Comparison of ENCODE assay signal across 8 cellular contexts in genomic region chr6:31202259-31203166, GRCh38. TPM values are rescaled to one million over a fixed set of nuclear protein-coding genes. Genes with fewer than 3 reads are reported as not detected.
DNase-seq lines count a peak whose midpoint lies in the region; ATAC-seq and TF ChIP-seq lines count a peak whose summit lies in the region.

No MANE protein-coding gene starts in this region.

- no peak for ATAC-seq in CD4-positive, alpha-beta T cell (ENCODE audit: poor library complexity)
- no peak for ATAC-seq in activated naive CD8-positive, alpha-beta T cell treated with anti-CD3 and anti-CD28 coated beads, Interleukin-2, amount 10 ng/mL, durations not matched to agents 7 days and 5 days (ENCODE audit: low read depth)
- no peak for ATAC-seq in HG03342 (IDR thresholded peaks at IDR 0.05; ENCODE audit: unreplicated experiment)

- H3K4me3 ChIP-seq in muscle layer of duodenum (ENCODE audit: low read depth in 1 of 2, low read length in 2 of 2): no peak overlapping the region

- H3K36me3 ChIP-seq in KOPT-K1 (ENCODE audit: insufficient read depth, low read length) (peaks cover 8% of the 10 kb centered on the region; the same call in 1 of the 2 replicates), muscle layer of duodenum (ENCODE audit: control insufficient read depth in 1 of 2, insufficient read depth in 2 of 2, low read length in 2 of 2) (peaks cover 0 to 5% of the 10 kb centered on the region in 2 donors)

- no peaks in the 10 kb centered on the region for H3K9me3 Mint-ChIP-seq in CD4-positive, alpha-beta T cell
- H3K9me3 Mint-ChIP-seq in activated naive CD8-positive, alpha-beta T cell treated with anti-CD3 and anti-CD28 coated beads, Interleukin-2, amount 10 ng/mL, durations not matched to agents 7 days and 5 days: no peaks in the 10 kb centered on the region

- H3K36me3 Mint-ChIP-seq in CD4-positive, alpha-beta T cell (ENCODE audit: low read depth): peaks cover 24% of the 10 kb centered on the region
- peaks cover 25% of the 10 kb centered on the region for H3K36me3 Mint-ChIP-seq in activated naive CD8-positive, alpha-beta T cell treated with anti-CD3 and anti-CD28 coated beads, Interleukin-2, amount 10 ng/mL, durations not matched to agents 7 days and 5 days

- no peaks in the 10 kb centered on the region for H3K27me3 Mint-ChIP-seq in CD4-positive, alpha-beta T cell
- H3K27me3 Mint-ChIP-seq in activated naive CD8-positive, alpha-beta T cell treated with anti-CD3 and anti-CD28 coated beads, Interleukin-2, amount 10 ng/mL, durations not matched to agents 7 days and 5 days: no peaks in the 10 kb centered on the region

- peak overlapping the region; percentile 87 for H3K4me3 Mint-ChIP-seq in CD4-positive, alpha-beta T cell
- peak overlapping the region; percentile 85 for H3K4me3 Mint-ChIP-seq in activated naive CD8-positive, alpha-beta T cell treated with anti-CD3 and anti-CD28 coated beads, Interleukin-2, amount 10 ng/mL, durations not matched to agents 7 days and 5 days

- DNase-seq in CD4-positive, alpha-beta T cell: no peak
- peak; percentile 37 for DNase-seq in activated naive CD8-positive, alpha-beta T cell treated with anti-CD3 and anti-CD28 coated beads, Interleukin-2, amount 10 ng/mL, durations not matched to agents 7 days and 5 days
- DNase-seq in mucosa of gallbladder (ENCODE audit: low spot score) (no peak), NCI-H82 treated with DMSO at 0.1 percent for 48 hours (lab: John Stamatoyannopoulos, UW; ENCODE audit: unreplicated experiment) (no peak), RKO (ENCODE audit: low spot score) (no peak)

- peak overlapping the region; percentile 93 for H3K27ac Mint-ChIP-seq in CD4-positive, alpha-beta T cell
- H3K27ac Mint-ChIP-seq in activated naive CD8-positive, alpha-beta T cell treated with anti-CD3 and anti-CD28 coated beads, Interleukin-2, amount 10 ng/mL, durations not matched to agents 7 days and 5 days: peak overlapping the region; percentile 94

- intact Hi-C loops in CD4-positive, alpha-beta T cell (cut with DNase I, micrococcal nuclease): no loop called here

- POLR2A ChIA-PET in CD4-positive, alpha-beta T cell (lab: Charles Lee): interaction anchor here (1.1 to 2.7 kb wide), 3 partner anchors 67 to 155 kb away, joined by 5 to 15 read pairs (median 7); no protein-coding TSS in a partner anchor
- POLR2A ChIA-PET in activated naive CD8-positive, alpha-beta T cell treated with anti-CD3 and anti-CD28 coated beads, Interleukin-2, amount 10 ng/mL, durations not matched to agents 7 days and 5 days (lab: Charles Lee): interaction anchor here (0.8 to 1.5 kb wide), 4 partner anchors 68 to 155 kb away, joined by 3 to 8 read pairs (median 3); partner anchors contain the start of genes HLA-B and HLA-C

- CTCF ChIA-PET in CD4-positive, alpha-beta T cell (lab: Charles Lee): interaction anchor here (2.9 kb wide), 1 partner anchor 164 kb away, joined by 17 read pairs; no protein-coding TSS in a partner anchor

- H3K4me1 ChIP-seq in muscle layer of duodenum (ENCODE audit: control insufficient read depth in 1 of 2, insufficient read depth in 2 of 2, low read length in 2 of 2): peaks cover 13 to 29% of the 10 kb centered on the region in 2 donors

- no peaks in the 10 kb centered on the region for H3K27me3 ChIP-seq in CD4-positive, alpha-beta T cell (ENCODE audit: control insufficient read depth, insufficient read depth, low read length)
- H3K27me3 ChIP-seq in muscle layer of duodenum (ENCODE audit: low read depth, low read length): no peaks in the 10 kb centered on the region

- peaks cover 71% of the 10 kb centered on the region for H3K4me1 Mint-ChIP-seq in CD4-positive, alpha-beta T cell (ENCODE audit: low read depth)
- peaks cover 50% of the 10 kb centered on the region for H3K4me1 Mint-ChIP-seq in activated naive CD8-positive, alpha-beta T cell treated with anti-CD3 and anti-CD28 coated beads, Interleukin-2, amount 10 ng/mL, durations not matched to agents 7 days and 5 days

- no peak for TF ChIP-seq CTCF in CD4-positive, alpha-beta T cell (IDR thresholded peaks at IDR 0.05)

- no peaks in the 10 kb centered on the region for H3K9me3 ChIP-seq in CD4-positive, alpha-beta T cell (ENCODE audit: control insufficient read depth, low read length)
- H3K9me3 ChIP-seq in KOPT-K1 (ENCODE audit: insufficient read depth, low read length, poor library complexity, severe bottlenecking) (no peaks in the 10 kb centered on the region), muscle layer of duodenum (ENCODE audit: control insufficient read depth in 1 of 2, low read length in 2 of 2) (peaks cover 0 to 9% of the 10 kb centered on the region in 2 donors)

- peak overlapping the region; percentile 71 for H3K27ac ChIP-seq in CD4-positive, alpha-beta T cell (ENCODE audit: low read depth, low read length)
- H3K27ac ChIP-seq in KOPT-K1 (ENCODE audit: low read depth, low read length, poor library complexity, severe bottlenecking): peak overlapping the region; percentile 86
- H3K27ac ChIP-seq in muscle layer of duodenum (ENCODE audit: low read length): peak overlapping the region; percentile 94

RNA-seq across cellular contexts. Expression of gene POU5F1, which starts 32.0 kb away (rescaled TPM):
- not detected for total RNA-seq in CD4-positive, alpha-beta T cell
- total RNA-seq in activated naive CD8-positive, alpha-beta T cell treated with anti-CD3 and anti-CD28 coated beads, Interleukin-2, amount 10 ng/mL, durations not matched to agents 7 days and 5 days: under 1 TPM; 0.22 to 0.34 TPM
- 9.7 TPM for total RNA-seq in mucosa of gallbladder

RNA-seq across cellular contexts. Expression of gene TCF19, which starts 44.1 kb away (rescaled TPM):
- total RNA-seq in CD4-positive, alpha-beta T cell: 1 to 10 TPM; 3.3 to 4.1 TPM
- total RNA-seq in activated naive CD8-positive, alpha-beta T cell treated with anti-CD3 and anti-CD28 coated beads, Interleukin-2, amount 10 ng/mL, durations not matched to agents 7 days and 5 days: 10 to 100 TPM; 81.0 to 83.3 TPM
- total RNA-seq in mucosa of gallbladder: 4.8 TPM

RNA-seq across cellular contexts. Expression of gene CCHCR1, which starts 44.9 kb away (rescaled TPM):
- total RNA-seq in CD4-positive, alpha-beta T cell: 10 to 100 TPM; 17.5 to 18.2 TPM
- 10 to 100 TPM; 52.5 to 57.7 TPM for total RNA-seq in activated naive CD8-positive, alpha-beta T cell treated with anti-CD3 and anti-CD28 coated beads, Interleukin-2, amount 10 ng/mL, durations not matched to agents 7 days and 5 days
- 28.8 TPM for total RNA-seq in mucosa of gallbladder

Comparison
In these comparisons a context has a peak if more than half of its experiments do, and no peak if none do; other contexts are left out.
1. RNA of gene TCF19, which starts 44.1 kb away (total RNA-seq): 81.0 to 83.3 TPM in activated naive CD8-positive, alpha-beta T cell treated with anti-CD3 and anti-CD28 coated beads, Interleukin-2, amount 10 ng/mL, durations not matched to agents 7 days and 5 days; 4.8 TPM in mucosa of gallbladder (single experiment) and 3.3 to 4.1 TPM in CD4-positive, alpha-beta T cell; every median in the first group is over 10 times any median in the second.
2. Peak in every context shown above with its lines, with median percentiles within 50 percentile points of each other: H3K27ac ChIP-seq.